15 cellular contexts compared by ENCODE assay signal in genomic region chr11:123251656-123252344, GRCh38. TPM values are rescaled to one million over a fixed set of nuclear protein-coding genes. Genes with fewer than 3 reads are reported as not detected.
DNase-seq lines count a peak whose midpoint lies in the region; ATAC-seq and TF ChIP-seq lines count a peak whose summit lies in the region.
"Had no signal": no experiment of that assay in that cellular context is flagged by ENCODE, and none has a peak within 500 bp of the region (broad histone marks: within the 10 kb centered on the region; RNA-seq: fewer than 3 reads in every experiment).

No MANE protein-coding gene starts in this region.

- no peak overlapping the region for H3K4me3 Mint-ChIP-seq in activated CD8-positive, alpha-beta T cell treated with anti-CD3 and anti-CD28 coated beads, Interleukin-2, amount 10 ng/mL, durations not matched to agents 7 days and 5 days
- H3K4me3 Mint-ChIP-seq: activated naive CD8-positive, alpha-beta T cell; naive B cell; stimulated activated naive CD8-positive, alpha-beta T cell treated with anti-CD3 and anti-CD28 coated beads, Interleukin-15, amount 100 ng/mL, for 72 hours had no signal

- WGBS in transverse colon (ENCODE audit: low coverage in 1 of 2), 2 donors, result 33 to 45% methylated on average over 1 to 7 of the region's 7 CpGs

- H3K4me1 ChIP-seq in transverse colon (peaks cover 0 to 10% (median 5%) of the 10 kb centered on the region in 4 donors), HAP-1 (no peaks in the 10 kb centered on the region)
- H3K4me1 ChIP-seq: foreskin keratinocyte, right lobe of liver, SJCRH30 had no signal

- TF ChIP-seq CTCF in fibroblast of mammary gland (conservative IDR thresholded peaks at IDR 0.05; ENCODE audit: control insufficient read depth, insufficient read depth, low read depth, low read length) (no peak), transverse colon (IDR thresholded peaks at IDR 0.05) (no peak)

- no peak for TF ChIP-seq EP300 in transverse colon (IDR thresholded peaks at IDR 0.05; ENCODE audit: low read depth)

- H3K9me3 ChIP-seq in transverse colon (no peaks in the 10 kb centered on the region), HAP-1 (no peaks in the 10 kb centered on the region)
- H3K9me3 ChIP-seq: right lobe of liver, SJCRH30 had no signal

- CTCF ChIA-PET in activated CD8-positive, alpha-beta T cell treated with anti-CD3 and anti-CD28 coated beads, Interleukin-2, amount 10 ng/mL, durations not matched to agents 7 days and 5 days (lab: Charles Lee), result interaction anchor here (0.9 to 1.6 kb wide), 3 partner anchors 9 to 140 kb away, joined by 3 to 12 read pairs (median 7); no protein-coding TSS in a partner anchor

- H3K27ac ChIP-seq in transverse colon, result peak overlapping the region in 2 of 4 donors; percentile 5 to 21
- H3K27ac ChIP-seq: foreskin keratinocyte, right lobe of liver, SJCRH30 had no signal

- intact Hi-C loops in transverse colon (cut with DNase I; ENCODE audit: low total_unique reads), result no loop called here

- no peak for TF ChIP-seq POLR2A in transverse colon (IDR thresholded peaks at IDR 0.05)

- no peaks in the 10 kb centered on the region for H3K36me3 Mint-ChIP-seq in activated CD8-positive, alpha-beta T cell treated with anti-CD3 and anti-CD28 coated beads, Interleukin-2, amount 10 ng/mL, durations not matched to agents 7 days and 5 days (ENCODE audit: low read depth)
- H3K36me3 Mint-ChIP-seq: activated naive CD8-positive, alpha-beta T cell; naive B cell had no signal

- peaks cover 27% of the 10 kb centered on the region for H3K27me3 Mint-ChIP-seq in activated CD8-positive, alpha-beta T cell treated with anti-CD3 and anti-CD28 coated beads, Interleukin-2, amount 10 ng/mL, durations not matched to agents 7 days and 5 days (ENCODE audit: low read depth)
- H3K27me3 Mint-ChIP-seq: activated naive CD8-positive, alpha-beta T cell had no signal

- ATAC-seq in activated CD8-positive, alpha-beta T cell treated with anti-CD3 and anti-CD28 coated beads, Interleukin-2, amount 10 ng/mL, durations not matched to agents 7 days and 5 days, result no peak
- ATAC-seq in GM21515 (IDR thresholded peaks at IDR 0.05; ENCODE audit: unreplicated experiment), result no peak
- ATAC-seq: foreskin keratinocyte; HCT116; stimulated activated naive CD8-positive, alpha-beta T cell treated with anti-CD3 and anti-CD28 coated beads, Interleukin-15, amount 100 ng/mL, for 72 hours had no signal

- H3K4me3 ChIP-seq in fibroblast of mammary gland (ENCODE audit: control insufficient read depth, low read depth, low read length) (no peak overlapping the region), transverse colon (no peak overlapping the region), HAP-1 (no peak overlapping the region)
- H3K4me3 ChIP-seq: right lobe of liver, SJCRH30 had no signal

- H3K36me3 ChIP-seq in transverse colon, result no peaks in the 10 kb centered on the region
- H3K36me3 ChIP-seq in HAP-1 (replicated peaks), result no peaks in the 10 kb centered on the region
- H3K36me3 ChIP-seq: right lobe of liver, SJCRH30 had no signal

- no peaks in the 10 kb centered on the region for H3K27me3 ChIP-seq in transverse colon
- peaks cover 16% of the 10 kb centered on the region for H3K27me3 ChIP-seq in HAP-1 (ENCODE audit: low read depth)
- H3K27me3 ChIP-seq: right lobe of liver, SJCRH30 had no signal

- POLR2A ChIA-PET in activated CD8-positive, alpha-beta T cell treated with anti-CD3 and anti-CD28 coated beads, Interleukin-2, amount 10 ng/mL, durations not matched to agents 7 days and 5 days (lab: Charles Lee), result no interaction called here

- no peaks in the 10 kb centered on the region for H3K9me3 Mint-ChIP-seq in activated CD8-positive, alpha-beta T cell treated with anti-CD3 and anti-CD28 coated beads, Interleukin-2, amount 10 ng/mL, durations not matched to agents 7 days and 5 days (ENCODE audit: insufficient read depth)
- H3K9me3 Mint-ChIP-seq: stimulated activated naive CD8-positive, alpha-beta T cell treated with anti-CD3 and anti-CD28 coated beads, Interleukin-15, amount 100 ng/mL, for 72 hours had no signal

- H3K4me1 Mint-ChIP-seq in activated CD8-positive, alpha-beta T cell treated with anti-CD3 and anti-CD28 coated beads, Interleukin-2, amount 10 ng/mL, durations not matched to agents 7 days and 5 days (ENCODE audit: low read depth), result peaks cover 6% of the 10 kb centered on the region

- DNase-seq in RPMI7951 (ENCODE audit: low read depth) (peak; percentile 72), fibroblast of mammary gland (ENCODE audit: low read depth) (peak; percentile 80), midbrain (lab: John Stamatoyannopoulos, UW) (peak; percentile 10), transverse colon (peak; percentile 39), HAP-1 (ENCODE audit: low spot score in 2 of 2) (no peak)
- no peak for DNase-seq in activated effector memory CD4-positive, alpha-beta T cell treated with Interleukin-2 at 50 U/mL for 16 hours
- DNase-seq in activated CD8-positive, alpha-beta T cell treated with anti-CD3 and anti-CD28 coated beads, Interleukin-2, amount 10 ng/mL, durations not matched to agents 7 days and 5 days, result no peak
- DNase-seq: foreskin keratinocyte; naive B cell; SJCRH30; stimulated activated naive CD8-positive, alpha-beta T cell treated with anti-CD3 and anti-CD28 coated beads, Interleukin-15, amount 100 ng/mL, for 72 hours had no signal

- H3K27ac Mint-ChIP-seq in activated CD8-positive, alpha-beta T cell treated with anti-CD3 and anti-CD28 coated beads, Interleukin-2, amount 10 ng/mL, durations not matched to agents 7 days and 5 days, result no peak overlapping the region
- H3K27ac Mint-ChIP-seq: activated naive CD8-positive, alpha-beta T cell had no signal

- in situ Hi-C loops in transverse colon (cut with MboI; ENCODE audit: low pct_ligation_motif_present in 1 of 4, low pct_unique_long_range_greater_than_20kb in 1 of 4, low sequenced_read_pairs in 3 of 4), result no loop called here
- in situ Hi-C loops in HAP-1 (cut with MboI; ENCODE audit: low sequenced_read_pairs), result no loop called here

RNA-seq across cellular contexts. Expression of gene CLMP, which starts 56.8 kb away (rescaled TPM):
- total RNA-seq in RPMI7951 (2014; rRNA removed; shearing (Covaris generic)), result 42.7 and 44.9 TPM in 2 replicates
- 10 to 100 TPM; 23.6 to 49.4 (median 38.0) TPM for total RNA-seq in transverse colon
- under 1 TPM; 0.29 TPM for total RNA-seq in activated CD8-positive, alpha-beta T cell treated with anti-CD3 and anti-CD28 coated beads, Interleukin-2, amount 10 ng/mL, durations not matched to agents 7 days and 5 days

Comparison
In these comparisons a context has a peak if more than half of its experiments do, and no peak if none do; other contexts are left out.
1. DNase-seq: peak in RPMI7951 (single experiment), fibroblast of mammary gland (single experiment), midbrain (single experiment) and transverse colon (single experiment); none in activated effector memory CD4-positive, alpha-beta T cell treated with Interleukin-2 at 50 U/mL for 16 hours (single experiment), activated CD8-positive, alpha-beta T cell treated with anti-CD3 and anti-CD28 coated beads, Interleukin-2, amount 10 ng/mL, durations not matched to agents 7 days and 5 days (single experiment) and HAP-1 (0 of 2).
2. RNA of gene CLMP, which starts 56.8 kb away (total RNA-seq): 23.6 to 49.4 TPM in transverse colon and 42.7 to 44.9 TPM in RPMI7951; 0.29 TPM in activated CD8-positive, alpha-beta T cell treated with anti-CD3 and anti-CD28 coated beads, Interleukin-2, amount 10 ng/mL, durations not matched to agents 7 days and 5 days; every median in the first group is over 10 times any median in the second.